In genomic region chr7:151759591-151760042, GRCh38 we compare ENCODE assay signal across 1 cellular context.
TF ChIP-seq lines count a peak whose summit lies in the region.

No MANE protein-coding gene starts in this region.

TF ChIP-seq in K562, 482 proteins besides CTCF, POLR2A, EP300 and RAD21 (continued from another document):
- TF ChIP-seq ZBTB26 (CRISPR knock-in tag; IDR thresholded peaks at IDR 0.05) (no peak), FOXP4 (CRISPR knock-in tag; IDR thresholded peaks at IDR 0.05; ENCODE audit: borderline replicate concordance) (no peak), ZFP36 (IDR thresholded peaks at IDR 0.05; ENCODE audit: low read depth, low read length, partially characterized antibody) (peak; percentile 6), ETV1 (tag; conservative IDR thresholded peaks at IDR 0.05; ENCODE audit: low read depth) (no peak), CREM (IDR thresholded peaks at IDR 0.05; ENCODE audit: low read depth) (peak; percentile 35; the same call in 1 of the 2 replicates), KLF10 (CRISPR knock-in tag; IDR thresholded peaks at IDR 0.05) (no peak), DACH1 (IDR thresholded peaks at IDR 0.05; ENCODE audit: partially characterized antibody) (peak; percentile 66), BDP1 (IDR thresholded peaks at IDR 0.05; ENCODE audit: insufficient read depth, insufficient read length) (no peak), CTBP1 (IDR thresholded peaks at IDR 0.05; ENCODE audit: borderline replicate concordance) (peak; percentile 48; the same call in 1 of the 2 replicates), NFATC3 (IDR thresholded peaks at IDR 0.05) (no peak), IFI16 (CRISPR knock-in tag; IDR thresholded peaks at IDR 0.05) (no peak), STAG1 (CRISPR knock-in tag; IDR thresholded peaks at IDR 0.05; ENCODE audit: borderline replicate concordance) (peak; percentile 83; the same call in 1 of the 2 replicates), RUNX1 (IDR thresholded peaks at IDR 0.05; ENCODE audit: low read depth) (no peak), MTA2 (IDR thresholded peaks at IDR 0.05; ENCODE audit: low read depth) (no peak), ZBTB7A (IDR thresholded peaks at IDR 0.05; ENCODE audit: borderline replicate concordance, control insufficient read depth, low read depth, low read length) (peak; percentile 77), ZNF134 (CRISPR knock-in tag; conservative IDR thresholded peaks at IDR 0.05) (no peak), SMAD3 (CRISPR knock-in tag; conservative IDR thresholded peaks at IDR 0.05) (no peak), ZNF24 (IDR thresholded peaks at IDR 0.05) (0 out of 2 replicates have a peak, but pooled peaks have one; percentile 38)
